ENCODE assay signal across 8 cellular contexts in the genomic region with DNA sequence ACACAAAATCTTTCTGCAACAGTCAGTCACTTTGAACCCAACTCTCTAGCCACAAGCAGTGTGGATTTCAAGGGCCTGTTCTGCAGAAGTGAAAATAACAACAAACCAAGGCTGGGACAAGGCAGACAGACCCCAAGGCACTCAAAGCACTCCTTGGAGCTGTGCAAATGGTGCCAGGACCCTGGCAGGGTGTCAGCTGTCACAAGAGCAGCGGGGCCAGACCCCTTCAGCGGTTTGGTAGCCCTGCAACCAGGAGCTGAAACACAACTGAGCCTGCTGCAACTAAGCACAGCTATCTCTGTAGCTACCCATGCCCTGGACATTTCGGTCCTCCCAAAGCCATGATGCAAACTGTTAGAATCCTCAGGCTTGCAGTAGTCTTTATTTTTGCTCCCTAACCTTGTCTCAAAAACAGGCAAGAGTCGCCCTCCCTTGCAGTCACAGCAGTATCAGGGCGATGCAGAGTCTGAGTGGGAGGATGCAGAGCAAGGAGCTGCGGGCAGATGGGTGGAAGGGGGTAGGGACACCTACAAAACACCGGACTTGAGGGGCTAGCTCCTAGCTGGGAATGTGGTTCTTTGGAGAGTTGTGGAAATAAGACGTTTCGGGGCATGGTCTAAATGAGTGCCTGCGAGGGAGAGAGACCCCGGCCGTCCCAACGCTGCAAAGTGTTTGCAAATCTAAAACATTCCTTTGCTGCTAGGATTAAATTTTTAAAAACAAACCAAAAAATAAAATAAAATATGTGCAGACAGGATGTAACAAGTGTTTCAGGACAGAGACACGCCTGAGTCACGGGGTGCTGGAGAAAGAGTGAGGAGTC. TPM values are rescaled to one million over a fixed set of nuclear protein-coding genes. Genes with fewer than 3 reads are reported as not detected.
DNase-seq lines count a peak whose midpoint lies in the region; ATAC-seq, FAIRE-seq and TF ChIP-seq lines count a peak whose summit lies in the region.

No MANE protein-coding gene starts in this region.

- H3K27me3 ChIP-seq in GM12878 (replicated peaks in 1 of 2; ENCODE audit: control insufficient read depth in 2 of 2, insufficient read depth in 2 of 2, low read length in 1 of 2) (peaks cover 7 to 27% of the 10 kb centered on the region in 2 experiments), HepG2 (ENCODE audit: control insufficient read depth in 1 of 2, insufficient read depth in 2 of 2, low read length in 2 of 2) (peaks cover 0 to 13% of the 10 kb centered on the region in 2 experiments; a peak in 2 of 5 replicates), suprapubic skin (peaks cover 2% of the 10 kb centered on the region)

- SMC1A ChIA-PET in GM12878 (lab: Charles Lee; ENCODE audit: uncharacterized antibody, unreplicated experiment): interaction anchor here (0.9 to 4.2 kb wide), 4 partner anchors 11 to 717 kb away, joined by 3 to 48 read pairs (median 6); no protein-coding TSS in a partner anchor

- H3K4me2 ChIP-seq in GM12878 (ENCODE audit: control insufficient read depth, insufficient read depth): no peak overlapping the region
- peak overlapping the region; percentile 73 for H3K4me2 ChIP-seq in HepG2 (ENCODE audit: low read depth, low read length)

- RAD21 ChIA-PET in GM12878 (lab: Charles Lee; ENCODE audit: unreplicated experiment): interaction anchor here (1.0 to 2.8 kb wide), 5 partner anchors 38 to 870 kb away, joined by 3 to 19 read pairs (median 5); no protein-coding TSS in a partner anchor

- H2AFZ ChIP-seq in GM12878 (ENCODE audit: control insufficient read depth, low read depth, low read length) (no peak overlapping the region), HepG2 (ENCODE audit: low read length) (no peak overlapping the region)

- no peaks in the 10 kb centered on the region; the same call in 2 of the 3 replicates for H3K9me3 ChIP-seq in GM12878 (replicated peaks; ENCODE audit: control insufficient read depth, insufficient read depth, low read length)
- H3K9me3 ChIP-seq in HepG2 (ENCODE audit: low read length): no peaks in the 10 kb centered on the region
- no peaks in the 10 kb centered on the region for H3K9me3 ChIP-seq in suprapubic skin

- H3K27me3 Mint-ChIP-seq in T-helper 2 cell treated with Interferon-gamma antibody and Interleukin-4, amounts not matched to agents 5 μg/mL and 100 μg/mL, for 36 hours (ENCODE audit: low read depth): peaks cover 72% of the 10 kb centered on the region

- in situ Hi-C loops in GM12878 (cut with MboI) (no loop called here), HepG2 (cut with HindIII; ENCODE audit: extremely low pct_ligation_motif_present, low pct_unique_long_range_greater_than_20kb) (loop anchor here (10.0 kb wide), 1 partner anchor 53 kb away; no protein-coding TSS in a partner anchor)

- H4K20me1 ChIP-seq in GM12878 (ENCODE audit: control insufficient read depth, insufficient read depth) (no peaks in the 10 kb centered on the region; the same call in 1 of the 2 replicates), HepG2 (ENCODE audit: insufficient read depth, low read length) (no peaks in the 10 kb centered on the region)

- TF ChIP-seq POLR2A in GM12878 (IDR thresholded peaks at IDR 0.05; ENCODE audit: low read depth, low read length) (no peak), HepG2 (IDR thresholded peaks at IDR 0.05; ENCODE audit: insufficient read depth in 1 of 2, low read depth in 2 of 2, low read length in 2 of 2) (no peak), suprapubic skin (IDR thresholded peaks at IDR 0.05) (no peak)

- no peak for TF ChIP-seq CTCF in GM12878 (IDR thresholded peaks at IDR 0.05 in 2 of 3, conservative IDR thresholded peaks at IDR 0.05 in 1 of 3; ENCODE audit: control insufficient read depth in 2 of 3, extremely low read depth in 1 of 3, insufficient read depth in 1 of 3, low read depth in 3 of 3, low read length in 3 of 3)
- no peak for TF ChIP-seq CTCF in HepG2 (CRISPR knock-in tag; IDR thresholded peaks at IDR 0.05)
- no peak for TF ChIP-seq CTCF in suprapubic skin (IDR thresholded peaks at IDR 0.05)

- H3K9ac ChIP-seq in GM12878 (ENCODE audit: control insufficient read depth, insufficient read depth, low read length) (no peak overlapping the region), HepG2 (ENCODE audit: insufficient read depth, low read depth, low read length) (peak overlapping the region; percentile 74; the same call in 1 of the 2 replicates)

- H3K79me2 ChIP-seq in GM12878 (ENCODE audit: control insufficient read depth, insufficient read depth, low read length) (no peaks in the 10 kb centered on the region), HepG2 (ENCODE audit: insufficient read depth, low read length) (no peaks in the 10 kb centered on the region)

- BruUV-seq in GM12878 (replicated peaks; lab: Mats Ljungman, UMichigan): no TSS peak
- BruUV-seq in HepG2 (replicated peaks; lab: Mats Ljungman, UMichigan): TSS peak; percentile 49

- no peak overlapping the region for H3K27ac Mint-ChIP-seq in T-helper 2 cell treated with Interferon-gamma antibody and Interleukin-4, amounts not matched to agents 5 μg/mL and 100 μg/mL, for 36 hours

- POLR2A ChIA-PET in GM12878 (lab: Charles Lee): no interaction called here
- POLR2A ChIA-PET in HepG2 (lab: Yijun Ruan, JAX): interaction anchor here (0.7 to 2.7 kb wide), 6 partner anchors 9 to 115 kb away, joined by 3 to 12 read pairs (median 9); no protein-coding TSS in a partner anchor

- H3K27ac ChIP-seq in GM12878 (ENCODE audit: control insufficient read depth, insufficient read depth) (no peak overlapping the region), HepG2 (ENCODE audit: extremely low read length, insufficient read depth, low read length) (no peak overlapping the region), suprapubic skin (peak overlapping the region; percentile 99)

- 14% methylated on average over 14 of the region's 15 CpGs for WGBS in GM12878 (ENCODE audit: insufficient coverage, insufficient replicate concordance, low lambda C conversion rate, missing lambda C conversion rate)
- WGBS in HepG2 (ENCODE audit: low lambda C conversion rate): 4% methylated on average over 15 of the region's 15 CpGs
- 7% methylated on average over 15 of the region's 15 CpGs for WGBS in suprapubic skin

- H3K36me3 Mint-ChIP-seq in T-helper 2 cell treated with Interferon-gamma antibody and Interleukin-4, amounts not matched to agents 5 μg/mL and 100 μg/mL, for 36 hours (ENCODE audit: low read depth): no peaks in the 10 kb centered on the region

- H3K36me3 ChIP-seq in GM12878 (ENCODE audit: control insufficient read depth in 2 of 2, insufficient read depth in 2 of 2, low read length in 1 of 2) (no peaks in the 10 kb centered on the region), HepG2 (replicated peaks in 1 of 2; ENCODE audit: control insufficient read depth in 1 of 2, insufficient read depth in 2 of 2, low read length in 2 of 2) (no peaks in the 10 kb centered on the region), suprapubic skin (no peaks in the 10 kb centered on the region)

- FAIRE-seq in GM12878 (lab: Jason Lieb, UNC) (no peak), HepG2 (lab: Jason Lieb, UNC) (no peak)

- intact Hi-C loops in GM12878 (cut with micrococcal nuclease; ENCODE audit: unreplicated experiment): loop anchor here (10.0 kb wide), 1 partner anchor 183 kb away; no protein-coding TSS in a partner anchor
- intact Hi-C loops in HepG2 (cut with micrococcal nuclease; ENCODE audit: unreplicated experiment): loop anchor here (2.0 to 5.0 kb wide), 2 partner anchors 105 to 717 kb away; no protein-coding TSS in a partner anchor

- no peak for TF ChIP-seq EP300 in GM12878 (IDR thresholded peaks at IDR 0.05; ENCODE audit: borderline replicate concordance in 1 of 2, control insufficient read depth in 1 of 2, low read depth in 2 of 2, low read length in 2 of 2)
- TF ChIP-seq EP300 in HepG2 (IDR thresholded peaks at IDR 0.05; ENCODE audit: low read depth in 2 of 2, low read length in 2 of 2): no peak
- TF ChIP-seq EP300 in HepG2 (CRISPR knock-in tag; IDR thresholded peaks at IDR 0.05; ENCODE audit: borderline replicate concordance): no peak
- no peak for TF ChIP-seq EP300 in suprapubic skin (IDR thresholded peaks at IDR 0.05)

- CTCF ChIA-PET in GM12878 (lab: Yijun Ruan, JAX): interaction anchor here (1.0 to 5.4 kb wide), 11 partner anchors 8 to 719 kb away, joined by 3 to 84 read pairs (median 6); no protein-coding TSS in a partner anchor
- CTCF ChIA-PET in HepG2 (lab: Yijun Ruan, JAX; ENCODE audit: low intra/inter-chr PET ratio, low total read pairs): interaction anchor here (1.6 to 2.5 kb wide), 2 partner anchors 112 to 432 kb away, joined by 5 to 10 read pairs; no protein-coding TSS in a partner anchor

- H3K4me3 ChIP-seq in GM12878: no peak overlapping the region
- H3K4me3 ChIP-seq in HepG2 (replicated peaks in 1 of 3; ENCODE audit: insufficient read depth in 1 of 3, low read depth in 2 of 3, low read length in 3 of 3): peak overlapping the region; percentile 70 to 82 (median 73)
- H3K4me3 ChIP-seq in suprapubic skin: peak overlapping the region; percentile 90

- H3K4me1 Mint-ChIP-seq in T-helper 2 cell treated with Interferon-gamma antibody and Interleukin-4, amounts not matched to agents 5 μg/mL and 100 μg/mL, for 36 hours (ENCODE audit: low read depth): peaks cover 8% of the 10 kb centered on the region

- H3K9me3 Mint-ChIP-seq in T-helper 2 cell treated with Interferon-gamma antibody and Interleukin-4, amounts not matched to agents 5 μg/mL and 100 μg/mL, for 36 hours: no peaks in the 10 kb centered on the region

- peak overlapping the region; percentile 63 for H3K4me3 Mint-ChIP-seq in T-helper 2 cell treated with Interferon-gamma antibody and Interleukin-4, amounts not matched to agents 5 μg/mL and 100 μg/mL, for 36 hours

- H3K4me1 ChIP-seq in GM12878 (ENCODE audit: control insufficient read depth, insufficient read depth, low read length) (no peaks in the 10 kb centered on the region), HepG2 (ENCODE audit: insufficient read depth, low read length) (peaks cover 65% of the 10 kb centered on the region), suprapubic skin (peaks cover 79% of the 10 kb centered on the region)

- no peak for DNase-seq in T-helper 2 cell treated with Interferon-gamma antibody and Interleukin-4, amounts not matched to agents 5 μg/mL and 100 μg/mL, for 36 hours (ENCODE audit: low spot score)
- no peak for DNase-seq in T-helper 2 cell
- no peak for DNase-seq in GM12878 (ENCODE audit: low read depth, low spot score)
- no peak for DNase-seq in HepG2 (ENCODE audit: low spot score)
- no peak for DNase-seq in suprapubic skin (ENCODE audit: low spot score in 2 of 2)
- no peak for DNase-seq in H4 (ENCODE audit: low spot score)
- DNase-seq in stimulated activated CD4-positive, alpha-beta T cell treated with anti-CD3 and anti-CD28 coated beads, Interleukin-4, amount 100 ng/mL, for 4 hours: no peak

- TF ChIP-seq RAD21 in GM12878 (IDR thresholded peaks at IDR 0.05; ENCODE audit: insufficient read depth, low read depth, low read length): no peak
- no peak for TF ChIP-seq RAD21 in HepG2 (CRISPR knock-in tag; IDR thresholded peaks at IDR 0.05)

- ATAC-seq in GM12878: no peak
- no peak for ATAC-seq in HepG2
- no peak for ATAC-seq in GM21576 (IDR thresholded peaks at IDR 0.05; ENCODE audit: unreplicated experiment)

RNA-seq across cellular contexts. Expression of gene NUAK1, which starts 1.1 kb away (rescaled TPM):
- total RNA-seq in GM12878 (2013; cell fraction: nucleolus; rRNA removed): not detected in 2 replicates
- total RNA-seq in GM12878 (2014; rRNA removed) (0.11 and 0.76 TPM in 2 replicates), GM12878 (2014; rRNA removed; fragmentation: Illumina TruSeq; extraction: Trizol) (0.09 and 0.23 TPM in 2 replicates), GM12878 (2021) (0.08 and 0.27 TPM in 2 replicates), HepG2 (2016; rRNA removed; fragmentation: Illumina TruSeq; extraction: Trizol) (1.9 and 2.0 TPM in 2 replicates), suprapubic skin (10 to 100 TPM; 22.6 to 44.3 (median 38.4) TPM)
- polyA plus RNA-seq in GM12878 (2011; ENCODE audit: low read depth): not detected
- polyA plus RNA-seq in GM12878 (2011; rRNA removed) (0.42 and 0.46 TPM in 2 replicates), GM12878 (2014; fragmentation: Illumina TruSeq; extraction: Trizol) (0.06 TPM in 1 of 2 replicates, not detected in the other), GM12878 (2014; fragmentation: Nextera tagmentation; extraction: Ambion mirVana) (under 1 TPM; 0.03 to 0.04 TPM), GM12878 (2014; rRNA removed) (0.05 and 0.08 TPM in 2 replicates), GM12878 (2016; fragmentation: Nextera tagmentation; extraction: Ambion mirVana) (not detected), HepG2 (2011; rRNA removed) (0.74 and 1.7 TPM in 2 replicates)
- 0.37 and 0.43 TPM in 2 replicates for polyA plus RNA-seq in GM12878 (2011; cell fraction: cytosol; rRNA removed)
- 0.42 and 0.48 TPM in 2 replicates for polyA plus RNA-seq in GM12878 (2011; cell fraction: nucleus; rRNA removed)
- polyA plus RNA-seq in GM12878 (2012): not detected in 2 replicates
- 0.80 and 0.88 TPM in 2 replicates for polyA minus RNA-seq in GM12878 (2011; rRNA and poly(A)+ RNA removed)
- 0.27 and 1.2 TPM in 2 replicates for polyA minus RNA-seq in GM12878 (2011; cell fraction: cytosol; rRNA and poly(A)+ RNA removed)
- 0.48 and 0.60 TPM in 2 replicates for polyA minus RNA-seq in GM12878 (2011; cell fraction: nucleus; rRNA and poly(A)+ RNA removed)
- total RNA-seq in HepG2 (2016; cell fraction: cytosol; rRNA removed; fragmentation: Illumina TruSeq; extraction: Trizol; ENCODE audit: low read depth): 0.20 and 1.1 TPM in 2 replicates
- 1.7 and 2.1 TPM in 2 replicates for total RNA-seq in HepG2 (2016; cell fraction: insoluble cytoplasmic fraction; rRNA removed; fragmentation: Illumina TruSeq; extraction: Trizol)
- 1.1 and 1.8 TPM in 2 replicates for total RNA-seq in HepG2 (2016; cell fraction: membrane; rRNA removed; fragmentation: Illumina TruSeq; extraction: Trizol)
- total RNA-seq in HepG2 (2016; cell fraction: nucleus; rRNA removed; fragmentation: Illumina TruSeq; extraction: Trizol): 1.8 and 1.9 TPM in 2 replicates
- polyA plus RNA-seq in HepG2 (2011; cell fraction: cytosol; rRNA removed): 0.79 and 1.2 TPM in 2 replicates
- 0.69 and 1.3 TPM in 2 replicates for polyA plus RNA-seq in HepG2 (2011; cell fraction: nucleus; rRNA removed)
- 0.40 and 1.4 TPM in 2 replicates for polyA plus RNA-seq in HepG2 (2012)
- polyA plus RNA-seq in HepG2 (2016; cell fraction: cytosol; fragmentation: Illumina TruSeq; extraction: Trizol; ENCODE audit: low read depth): 0.08 and 0.11 TPM in 2 replicates
- polyA plus RNA-seq in HepG2 (2016; cell fraction: insoluble cytoplasmic fraction; fragmentation: Illumina TruSeq; extraction: Trizol; ENCODE audit: low read depth): 1.7 TPM in 2 replicates
- polyA plus RNA-seq in HepG2 (2016; cell fraction: membrane; fragmentation: Illumina TruSeq; extraction: Trizol; ENCODE audit: low read depth): 0.32 and 0.37 TPM in 2 replicates
- 1.9 TPM in 2 replicates for polyA plus RNA-seq in HepG2 (2016; cell fraction: nucleus; fragmentation: Illumina TruSeq; extraction: Trizol; ENCODE audit: insufficient read depth, low read depth)
- 2.5 and 4.9 TPM in 2 replicates for polyA minus RNA-seq in HepG2 (2011; rRNA and poly(A)+ RNA removed; ENCODE audit: low replicate concordance)
- polyA minus RNA-seq in HepG2 (2011; cell fraction: cytosol; rRNA and poly(A)+ RNA removed): 0.89 and 1.6 TPM in 2 replicates
- polyA minus RNA-seq in HepG2 (2011; cell fraction: nucleus; rRNA and poly(A)+ RNA removed): 1.6 and 2.3 TPM in 2 replicates
- total RNA-seq in H4 (2014; rRNA removed; shearing (Covaris generic)): 7.6 and 9.4 TPM in 2 replicates
